9 cellular contexts compared by ENCODE assay signal in genomic region chr7:86785641-86786040, GRCh38.
DNase-seq lines count a peak whose midpoint lies in the region; ATAC-seq and TF ChIP-seq lines count a peak whose summit lies in the region.
"Had no signal": no experiment of that assay in that cellular context is flagged by ENCODE, and none has a peak within 500 bp of the region (broad histone marks: within the 10 kb centered on the region; RNA-seq: fewer than 3 reads in every experiment).

No MANE protein-coding gene starts in this region.

- no peaks in the 10 kb centered on the region for H3K9me3 Mint-ChIP-seq in activated T-cell treated with anti-CD3 and anti-CD28 coated beads, Interleukin-2, amount 50 U/mL, for 72 hours

- no peak overlapping the region for H3K27ac Mint-ChIP-seq in activated T-cell treated with anti-CD3 and anti-CD28 coated beads, Interleukin-2, amount 50 U/mL, for 72 hours

- no peaks in the 10 kb centered on the region for H3K4me1 Mint-ChIP-seq in activated T-cell treated with anti-CD3 and anti-CD28 coated beads, Interleukin-2, amount 50 U/mL, for 72 hours (ENCODE audit: low read depth)

- intact Hi-C loops in posterior vena cava (cut with DNase I): no loop called here

- TF ChIP-seq POLR2A in GM18505 (IDR thresholded peaks at IDR 0.05; ENCODE audit: borderline replicate concordance, extremely low read depth, insufficient read depth, insufficient read length): no peak

- H3K27me3 Mint-ChIP-seq in activated T-cell treated with anti-CD3 and anti-CD28 coated beads, Interleukin-2, amount 50 U/mL, for 72 hours (ENCODE audit: low read depth): no peaks in the 10 kb centered on the region

- no peak overlapping the region for H3K4me3 Mint-ChIP-seq in activated T-cell treated with anti-CD3 and anti-CD28 coated beads, Interleukin-2, amount 50 U/mL, for 72 hours

- ATAC-seq in GM18505 (IDR thresholded peaks at IDR 0.05; ENCODE audit: unreplicated experiment) (peak; percentile 80), GM21360 (IDR thresholded peaks at IDR 0.05; ENCODE audit: unreplicated experiment) (peak; percentile 82), HG02981 (IDR thresholded peaks at IDR 0.05; ENCODE audit: unreplicated experiment) (peak; percentile 77)
- ATAC-seq in activated T-cell treated with anti-CD3 and anti-CD28 coated beads, Interleukin-2, amount 50 U/mL, for 72 hours (replicated peaks in 1 of 2): no peak

- no peaks in the 10 kb centered on the region for H3K36me3 Mint-ChIP-seq in activated T-cell treated with anti-CD3 and anti-CD28 coated beads, Interleukin-2, amount 50 U/mL, for 72 hours (ENCODE audit: insufficient read depth in 2 of 2)

- DNase-seq in MV-4-11 (lab: John Stamatoyannopoulos, UW) (peak; percentile 88), NCI-H1092 (lab: John Stamatoyannopoulos, UW) (no peak), DMS 273 treated with DMSO at 0.1 percent for 48 hours (lab: John Stamatoyannopoulos, UW) (no peak), posterior vena cava (ENCODE audit: low spot score) (no peak)
- DNase-seq in activated T-cell treated with anti-CD3 and anti-CD28 coated beads, Interleukin-2, amount 50 U/mL, for 72 hours: no peak
- DNase-seq: stimulated activated CD8-positive, alpha-beta memory T cell treated with anti-CD3 and anti-CD28 coated beads, Interleukin-4, amount 100 ng/mL, for 48 hours had no signal

Comparison
In these comparisons a context has a peak if more than half of its experiments do, and no peak if none do; other contexts are left out.
1. ATAC-seq: peak in GM18505 (single experiment), GM21360 (single experiment) and HG02981 (single experiment); none in activated T-cell treated with anti-CD3 and anti-CD28 coated beads, Interleukin-2, amount 50 U/mL, for 72 hours (0 of 2).